Comparison of ENCODE assay signal across 2 cellular contexts in the genomic region with DNA sequence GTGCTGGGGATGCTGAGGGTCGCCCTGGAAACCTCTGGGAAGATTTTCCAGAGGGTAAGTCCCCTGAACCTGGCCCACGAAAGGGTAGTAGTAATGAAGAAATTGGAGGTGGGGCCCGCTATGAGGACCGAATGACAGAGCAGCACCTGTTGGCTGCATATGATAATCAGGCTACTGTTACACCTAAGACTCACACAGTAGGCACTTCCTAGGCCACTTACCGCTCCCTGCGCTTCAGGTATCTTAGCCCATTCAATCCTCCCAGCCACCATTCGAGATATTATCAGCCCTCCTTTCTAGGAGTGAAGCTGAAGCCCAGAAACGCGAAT.
TF ChIP-seq lines count a peak whose summit lies in the region.

No MANE protein-coding gene starts in this region.

TF ChIP-seq in SK-N-SH, 30 proteins besides CTCF, POLR2A, EP300 and RAD21 (continued from another document):
- TF ChIP-seq, protein P1, sequence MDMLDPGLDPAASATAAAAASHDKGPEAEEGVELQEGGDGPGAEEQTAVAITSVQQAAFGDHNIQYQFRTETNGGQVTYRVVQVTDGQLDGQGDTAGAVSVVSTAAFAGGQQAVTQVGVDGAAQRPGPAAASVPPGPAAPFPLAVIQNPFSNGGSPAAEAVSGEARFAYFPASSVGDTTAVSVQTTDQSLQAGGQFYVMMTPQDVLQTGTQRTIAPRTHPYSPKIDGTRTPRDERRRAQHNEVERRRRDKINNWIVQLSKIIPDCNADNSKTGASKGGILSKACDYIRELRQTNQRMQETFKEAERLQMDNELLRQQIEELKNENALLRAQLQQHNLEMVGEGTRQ (IDR thresholded peaks at IDR 0.05; ENCODE audit: borderline replicate concordance, low read depth, low read length) = no peak
- TF ChIP-seq POLR2AphosphoS5 (IDR thresholded peaks at IDR 0.05; ENCODE audit: low read depth, low read length) (no peak), TEAD4 (IDR thresholded peaks at IDR 0.05; ENCODE audit: borderline replicate concordance, insufficient read depth) (no peak), RFX5 (IDR thresholded peaks at IDR 0.05; ENCODE audit: low read length) (no peak), NRF1 (IDR thresholded peaks at IDR 0.05; ENCODE audit: low read depth, low read length) (no peak), SMC3 (IDR thresholded peaks at IDR 0.05; ENCODE audit: low read depth, low read length) (no peak), NFIC (IDR thresholded peaks at IDR 0.05; ENCODE audit: borderline replicate concordance) (no peak), MEF2A (IDR thresholded peaks at IDR 0.05; ENCODE audit: borderline replicate concordance, low read depth) (no peak)

TF ChIP-seq in SK-N-SH treated with all-trans-retinoic acid at 6 μM for 48 hours, 23 proteins besides CTCF, POLR2A, EP300 and RAD21 (continued from another document):
- TF ChIP-seq ZC3H10 (CRISPR knock-in tag; IDR thresholded peaks at IDR 0.05) (no peak), CSDC2 (CRISPR knock-in tag; IDR thresholded peaks at IDR 0.05) (no peak), OSR1 (CRISPR knock-in tag; IDR thresholded peaks at IDR 0.05) (no peak), ISL1 (CRISPR knock-in tag; IDR thresholded peaks at IDR 0.05) (no peak), TCF4 (CRISPR knock-in tag; IDR thresholded peaks at IDR 0.05; ENCODE audit: borderline replicate concordance) (no peak), SNAI2 (CRISPR knock-in tag; IDR thresholded peaks at IDR 0.05) (no peak), ZNF8 (CRISPR knock-in tag; IDR thresholded peaks at IDR 0.05) (no peak), ZFP30 (CRISPR knock-in tag; IDR thresholded peaks at IDR 0.05) (no peak), TOX (CRISPR knock-in tag; IDR thresholded peaks at IDR 0.05; ENCODE audit: borderline replicate concordance) (no peak)
- TF ChIP-seq, protein P2, sequence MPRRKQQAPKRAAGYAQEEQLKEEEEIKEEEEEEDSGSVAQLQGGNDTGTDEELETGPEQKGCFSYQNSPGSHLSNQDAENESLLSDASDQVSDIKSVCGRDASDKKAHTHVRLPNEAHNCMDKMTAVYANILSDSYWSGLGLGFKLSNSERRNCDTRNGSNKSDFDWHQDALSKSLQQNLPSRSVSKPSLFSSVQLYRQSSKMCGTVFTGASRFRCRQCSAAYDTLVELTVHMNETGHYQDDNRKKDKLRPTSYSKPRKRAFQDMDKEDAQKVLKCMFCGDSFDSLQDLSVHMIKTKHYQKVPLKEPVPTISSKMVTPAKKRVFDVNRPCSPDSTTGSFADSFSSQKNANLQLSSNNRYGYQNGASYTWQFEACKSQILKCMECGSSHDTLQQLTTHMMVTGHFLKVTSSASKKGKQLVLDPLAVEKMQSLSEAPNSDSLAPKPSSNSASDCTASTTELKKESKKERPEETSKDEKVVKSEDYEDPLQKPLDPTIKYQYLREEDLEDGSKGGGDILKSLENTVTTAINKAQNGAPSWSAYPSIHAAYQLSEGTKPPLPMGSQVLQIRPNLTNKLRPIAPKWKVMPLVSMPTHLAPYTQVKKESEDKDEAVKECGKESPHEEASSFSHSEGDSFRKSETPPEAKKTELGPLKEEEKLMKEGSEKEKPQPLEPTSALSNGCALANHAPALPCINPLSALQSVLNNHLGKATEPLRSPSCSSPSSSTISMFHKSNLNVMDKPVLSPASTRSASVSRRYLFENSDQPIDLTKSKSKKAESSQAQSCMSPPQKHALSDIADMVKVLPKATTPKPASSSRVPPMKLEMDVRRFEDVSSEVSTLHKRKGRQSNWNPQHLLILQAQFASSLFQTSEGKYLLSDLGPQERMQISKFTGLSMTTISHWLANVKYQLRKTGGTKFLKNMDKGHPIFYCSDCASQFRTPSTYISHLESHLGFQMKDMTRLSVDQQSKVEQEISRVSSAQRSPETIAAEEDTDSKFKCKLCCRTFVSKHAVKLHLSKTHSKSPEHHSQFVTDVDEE (CRISPR knock-in tag; IDR thresholded peaks at IDR 0.05) = no peak
- TF ChIP-seq, protein P3, sequence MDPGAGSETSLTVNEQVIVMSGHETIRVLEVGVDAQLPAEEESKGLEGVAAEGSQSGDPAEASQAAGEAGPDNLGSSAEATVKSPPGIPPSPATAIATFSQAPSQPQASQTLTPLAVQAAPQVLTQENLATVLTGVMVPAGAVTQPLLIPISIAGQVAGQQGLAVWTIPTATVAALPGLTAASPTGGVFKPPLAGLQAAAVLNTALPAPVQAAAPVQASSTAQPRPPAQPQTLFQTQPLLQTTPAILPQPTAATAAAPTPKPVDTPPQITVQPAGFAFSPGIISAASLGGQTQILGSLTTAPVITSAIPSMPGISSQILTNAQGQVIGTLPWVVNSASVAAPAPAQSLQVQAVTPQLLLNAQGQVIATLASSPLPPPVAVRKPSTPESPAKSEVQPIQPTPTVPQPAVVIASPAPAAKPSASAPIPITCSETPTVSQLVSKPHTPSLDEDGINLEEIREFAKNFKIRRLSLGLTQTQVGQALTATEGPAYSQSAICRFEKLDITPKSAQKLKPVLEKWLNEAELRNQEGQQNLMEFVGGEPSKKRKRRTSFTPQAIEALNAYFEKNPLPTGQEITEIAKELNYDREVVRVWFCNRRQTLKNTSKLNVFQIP (CRISPR knock-in tag; IDR thresholded peaks at IDR 0.05; ENCODE audit: borderline replicate concordance, low read depth) = no peak
- TF ChIP-seq, protein P4, sequence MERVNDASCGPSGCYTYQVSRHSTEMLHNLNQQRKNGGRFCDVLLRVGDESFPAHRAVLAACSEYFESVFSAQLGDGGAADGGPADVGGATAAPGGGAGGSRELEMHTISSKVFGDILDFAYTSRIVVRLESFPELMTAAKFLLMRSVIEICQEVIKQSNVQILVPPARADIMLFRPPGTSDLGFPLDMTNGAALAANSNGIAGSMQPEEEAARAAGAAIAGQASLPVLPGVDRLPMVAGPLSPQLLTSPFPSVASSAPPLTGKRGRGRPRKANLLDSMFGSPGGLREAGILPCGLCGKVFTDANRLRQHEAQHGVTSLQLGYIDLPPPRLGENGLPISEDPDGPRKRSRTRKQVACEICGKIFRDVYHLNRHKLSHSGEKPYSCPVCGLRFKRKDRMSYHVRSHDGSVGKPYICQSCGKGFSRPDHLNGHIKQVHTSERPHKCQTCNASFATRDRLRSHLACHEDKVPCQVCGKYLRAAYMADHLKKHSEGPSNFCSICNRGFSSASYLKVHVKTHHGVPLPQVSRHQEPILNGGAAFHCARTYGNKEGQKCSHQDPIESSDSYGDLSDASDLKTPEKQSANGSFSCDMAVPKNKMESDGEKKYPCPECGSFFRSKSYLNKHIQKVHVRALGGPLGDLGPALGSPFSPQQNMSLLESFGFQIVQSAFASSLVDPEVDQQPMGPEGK (CRISPR knock-in tag; IDR thresholded peaks at IDR 0.05; ENCODE audit: borderline replicate concordance) = no peak
